In genomic region chr13:79604752-79605151, GRCh38 we compare ENCODE assay signal across 18 cellular contexts.
A peak's percentile ranks its signal among the peaks of the same experiment; 100 is the strongest.
DNase-seq lines count a peak whose midpoint lies in the region; ATAC-seq and TF ChIP-seq lines count a peak whose summit lies in the region.
"Had no signal": no experiment of that assay in that cellular context is flagged by ENCODE, and none has a peak within 500 bp of the region (broad histone marks: within the 10 kb centered on the region; RNA-seq: fewer than 3 reads in every experiment).

No MANE protein-coding gene starts in this region.

- H3K4me3 ChIP-seq in SJCRH30 (no peak overlapping the region), fibroblast of the aortic adventitia (ENCODE audit: low read depth, low read length) (no peak overlapping the region), GM23248 (no peak overlapping the region), esophagus muscularis mucosa (no peak overlapping the region)

- H3K36me3 ChIP-seq in SJCRH30 (no peaks in the 10 kb centered on the region), GM23248 (ENCODE audit: low read depth) (no peaks in the 10 kb centered on the region), esophagus muscularis mucosa (no peaks in the 10 kb centered on the region)

- H2AFZ ChIP-seq in GM23248: no peak overlapping the region

- H3K27me3 ChIP-seq in SJCRH30 (no peaks in the 10 kb centered on the region), GM23248 (replicated peaks; ENCODE audit: insufficient read depth) (no peaks in the 10 kb centered on the region), esophagus muscularis mucosa (no peaks in the 10 kb centered on the region)

- no peaks in the 10 kb centered on the region for H3K79me2 ChIP-seq in GM23248 (ENCODE audit: insufficient read depth)

- ATAC-seq in GM18502 (IDR thresholded peaks at IDR 0.05; ENCODE audit: poor library complexity, unreplicated experiment) (peak; percentile 62), HG03025 (IDR thresholded peaks at IDR 0.05; ENCODE audit: low FRiP score, unreplicated experiment) (no peak)
- ATAC-seq: activated CD4-positive, alpha-beta T cell treated with anti-CD3 and anti-CD28 coated beads for 36 hours; left cardiac atrium; stimulated activated memory B cell treated with anti-CD40 and anti-IgM and Interleukin-4, amounts not matched to agents 10 μg/mL and 1 μg/mL and 100 μg/mL, for 72 hours had no signal

- no peaks in the 10 kb centered on the region for H3K9me2 ChIP-seq in GM23248 (ENCODE audit: insufficient read depth)

- peaks cover 18% of the 10 kb centered on the region for H3K9me3 ChIP-seq in SJCRH30 (replicated peaks)
- H3K9me3 ChIP-seq in GM23248 (ENCODE audit: low read depth): no peaks in the 10 kb centered on the region
- H3K9me3 ChIP-seq in esophagus muscularis mucosa: peaks cover 0 to 3% (median 0%) of the 10 kb centered on the region in 4 donors

- H3F3A ChIP-seq in GM23248 (ENCODE audit: insufficient read depth): no peaks in the 10 kb centered on the region

- H3K4me1 ChIP-seq in SJCRH30 (peaks cover 15% of the 10 kb centered on the region), GM23248 (ENCODE audit: insufficient read depth) (no peaks in the 10 kb centered on the region), esophagus muscularis mucosa (no peaks in the 10 kb centered on the region)

- H3K4me2 ChIP-seq in GM23248 (ENCODE audit: unreplicated experiment): no peak overlapping the region

- H4K20me1 ChIP-seq in GM23248 (ENCODE audit: insufficient read depth): no peaks in the 10 kb centered on the region

- intact Hi-C loops in esophagus muscularis mucosa (cut with DNase I): no loop called here

- in situ Hi-C loops in GM23248 (cut with MboI): no loop called here

- no peak overlapping the region for H3K9ac ChIP-seq in GM23248

- TF ChIP-seq POLR2A in esophagus muscularis mucosa (IDR thresholded peaks at IDR 0.05; ENCODE audit: low read depth): no peak

- 19 to 23% methylated on average over 2 of the region's 2 CpGs for WGBS in GM23248 (ENCODE audit: low coverage in 1 of 2, low lambda C conversion rate in 2 of 2, missing lambda C conversion rate in 2 of 2), 2 experiments
- 27% methylated on average over 2 of the region's 2 CpGs for WGBS in esophagus muscularis mucosa

- peak; percentile 61 for DNase-seq in HPDE6-E6E7 (ENCODE audit: extremely low spot score)
- DNase-seq in SJCRH30: peak; percentile 26 to 71
- DNase-seq in fibroblast of the aortic adventitia (ENCODE audit: low read depth): peak; percentile 40
- DNase-seq in GM23248: no peak
- no peak for DNase-seq in DMS53 treated with DMSO at 0.1 percent for 48 hours (lab: John Stamatoyannopoulos, UW; ENCODE audit: unreplicated experiment)
- DNase-seq in esophagus muscularis mucosa (ENCODE audit: extremely low spot score): no peak
- DNase-seq: activated CD4-positive, alpha-beta T cell treated with anti-CD3 and anti-CD28 coated beads for 36 hours; activated CD8-positive, alpha-beta memory T cell treated with anti-CD3 and anti-CD28 coated beads, Interleukin-2, amount 50 U/mL, for 48 hours; activated naive CD8-positive, alpha-beta T cell treated with anti-CD3 and anti-CD28 coated beads for 36 hours; DMS79; H9; hippocampal formation; left cardiac atrium; NCI-H187 treated with DMSO at 0.1 percent for 48 hours; NCI-H526 treated with DMSO at 0.1 percent for 48 hours had no signal

- no peak for TF ChIP-seq EP300 in esophagus muscularis mucosa (IDR thresholded peaks at IDR 0.05)

- H3K27ac ChIP-seq in SJCRH30 (peak overlapping the region; percentile 41), GM23248 (no peak overlapping the region), esophagus muscularis mucosa (replicated peaks in 1 of 4) (no peak overlapping the region)

- TF ChIP-seq CTCF in fibroblast of the aortic adventitia (IDR thresholded peaks at IDR 0.05; ENCODE audit: insufficient read depth, low read length) (no peak), esophagus muscularis mucosa (IDR thresholded peaks at IDR 0.05) (no peak)

Comparison
In these comparisons a context has a peak if more than half of its experiments do, and no peak if none do; other contexts are left out.
1. DNase-seq: peak in HPDE6-E6E7 (single experiment), SJCRH30 (2 of 2) and fibroblast of the aortic adventitia (single experiment); none in GM23248 (single experiment), DMS53 treated with DMSO at 0.1 percent for 48 hours (single experiment) and esophagus muscularis mucosa (single experiment).